In the genomic region with DNA sequence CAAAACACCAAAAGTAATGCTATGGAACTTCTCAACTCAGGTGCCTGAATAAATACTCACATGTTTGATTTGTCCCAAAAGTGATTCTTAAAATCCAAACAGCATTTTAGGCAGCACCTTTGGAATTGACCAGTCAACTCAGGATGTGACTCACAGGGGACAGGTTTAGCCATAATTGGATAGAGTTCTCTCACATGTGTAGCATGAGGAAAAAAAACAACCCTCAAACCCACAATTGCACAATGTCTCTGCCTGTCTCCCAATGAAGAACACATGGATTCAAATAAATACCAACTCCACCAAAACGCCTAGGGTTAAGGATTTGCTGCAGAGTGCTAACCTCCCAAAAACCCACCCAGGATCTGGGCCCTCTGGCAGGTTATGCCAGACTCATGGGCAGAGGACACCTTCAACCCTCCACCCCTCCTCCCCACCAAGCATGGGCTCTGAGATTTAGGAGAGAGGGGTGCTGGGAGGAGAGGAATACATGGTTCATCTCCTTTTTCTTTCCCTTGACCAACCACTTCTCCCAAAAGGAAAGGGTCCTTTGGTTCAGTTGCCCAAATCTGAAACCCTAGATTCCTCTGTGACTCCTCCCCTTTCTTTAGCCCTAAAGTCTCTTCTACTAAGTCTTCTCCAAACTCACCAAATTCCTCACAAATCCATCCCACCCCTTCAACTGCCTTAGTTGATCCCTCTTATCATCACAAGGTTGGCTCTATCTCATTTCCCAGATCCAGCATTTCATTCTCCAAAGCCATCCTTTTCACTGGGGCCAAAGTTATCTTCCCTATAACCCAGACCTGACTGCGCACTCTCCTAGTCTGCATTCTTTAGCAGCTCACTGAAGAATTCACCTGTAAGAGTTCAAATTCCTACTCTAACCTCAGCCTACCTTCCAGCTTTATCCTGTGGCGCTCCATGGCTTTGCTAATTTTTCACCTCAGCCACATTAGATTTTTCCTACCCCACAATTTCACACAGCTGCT, we compare ENCODE assay signal across 11 cellular contexts. TPM values are rescaled to one million over a fixed set of nuclear protein-coding genes. Genes with fewer than 3 reads are reported as not detected.
A peak's percentile ranks its signal among the peaks of the same experiment; 100 is the strongest.
DNase-seq lines count a peak whose midpoint lies in the region; ATAC-seq lines count a peak whose summit lies in the region.
"Had no signal": no experiment of that assay in that cellular context is flagged by ENCODE, and none has a peak within 500 bp of the region (broad histone marks: within the 10 kb centered on the region; RNA-seq: fewer than 3 reads in every experiment).

No MANE protein-coding gene starts in this region.

- H3K4me3 ChIP-seq in subcutaneous abdominal adipose tissue (ENCODE audit: low read depth in 1 of 5, low read length in 5 of 5), result no peak overlapping the region

- no peak overlapping the region for H3K4me3 Mint-ChIP-seq in activated T-cell treated with anti-CD3 and anti-CD28 coated beads, Interleukin-2, amount 50 U/mL, for 24 hours
- H3K4me3 Mint-ChIP-seq in activated T-cell treated with anti-CD3 and anti-CD28 coated beads, Interleukin-2, amount 50 U/mL, for 4 hours, result no peak overlapping the region
- H3K4me3 Mint-ChIP-seq: activated naive CD8-positive, alpha-beta T cell treated with anti-CD3 and anti-CD28 coated beads, Interleukin-2, amount 10 ng/mL, durations not matched to agents 7 days and 5 days; stimulated activated memory B cell treated with anti-CD40 and anti-IgM and Interleukin-4, amounts not matched to agents 10 μg/mL and 1 μg/mL and 100 μg/mL, for 72 hours had no signal

- no peaks in the 10 kb centered on the region for H3K36me3 ChIP-seq in subcutaneous abdominal adipose tissue (ENCODE audit: control insufficient read depth in 5 of 5, insufficient read depth in 5 of 5, low read length in 5 of 5)

- H3K9me3 ChIP-seq in subcutaneous abdominal adipose tissue (ENCODE audit: control insufficient read depth in 5 of 5, low read length in 5 of 5), result no peaks in the 10 kb centered on the region

- peaks cover 90% of the 10 kb centered on the region for H3K4me1 Mint-ChIP-seq in activated T-cell treated with anti-CD3 and anti-CD28 coated beads, Interleukin-2, amount 50 U/mL, for 24 hours (ENCODE audit: low read depth)
- peaks cover 81% of the 10 kb centered on the region for H3K4me1 Mint-ChIP-seq in activated T-cell treated with anti-CD3 and anti-CD28 coated beads, Interleukin-2, amount 50 U/mL, for 4 hours (ENCODE audit: low read depth)

- no peaks in the 10 kb centered on the region for H3K9me3 Mint-ChIP-seq in activated T-cell treated with anti-CD3 and anti-CD28 coated beads, Interleukin-2, amount 50 U/mL, for 24 hours
- peaks cover 5% of the 10 kb centered on the region for H3K9me3 Mint-ChIP-seq in activated T-cell treated with anti-CD3 and anti-CD28 coated beads, Interleukin-2, amount 50 U/mL, for 4 hours
- H3K9me3 Mint-ChIP-seq: activated naive CD8-positive, alpha-beta T cell treated with anti-CD3 and anti-CD28 coated beads, Interleukin-2, amount 10 ng/mL, durations not matched to agents 7 days and 5 days; stimulated activated memory B cell treated with anti-CD40 and anti-IgM and Interleukin-4, amounts not matched to agents 10 μg/mL and 1 μg/mL and 100 μg/mL, for 72 hours had no signal

- no peaks in the 10 kb centered on the region for H3K27me3 ChIP-seq in subcutaneous abdominal adipose tissue (ENCODE audit: control insufficient read depth in 5 of 5, insufficient read depth in 4 of 5, low read length in 5 of 5)

- H3K9ac ChIP-seq in subcutaneous abdominal adipose tissue (ENCODE audit: low read length in 5 of 5), result no peak overlapping the region

- H3K36me3 Mint-ChIP-seq in activated T-cell treated with anti-CD3 and anti-CD28 coated beads, Interleukin-2, amount 50 U/mL, for 24 hours (ENCODE audit: low read depth), result peaks cover 23% of the 10 kb centered on the region
- H3K36me3 Mint-ChIP-seq in activated T-cell treated with anti-CD3 and anti-CD28 coated beads, Interleukin-2, amount 50 U/mL, for 4 hours (ENCODE audit: insufficient read depth), result peaks cover 10% of the 10 kb centered on the region

- H3K4me1 ChIP-seq in subcutaneous abdominal adipose tissue (ENCODE audit: control insufficient read depth in 5 of 5, insufficient read depth in 5 of 5, low read length in 5 of 5), result peaks cover 0 to 42% (median 28%) of the 10 kb centered on the region in 5 donors

- ATAC-seq in activated T-cell treated with anti-CD3 and anti-CD28 coated beads, Interleukin-2, amount 50 U/mL, for 4 hours, result no peak
- ATAC-seq in GM21381 (IDR thresholded peaks at IDR 0.05; ENCODE audit: unreplicated experiment), result no peak
- ATAC-seq: stimulated activated memory B cell treated with anti-CD40 and anti-IgM and Interleukin-4, amounts not matched to agents 10 μg/mL and 1 μg/mL and 100 μg/mL, for 72 hours had no signal

- H3K27me3 Mint-ChIP-seq in activated T-cell treated with anti-CD3 and anti-CD28 coated beads, Interleukin-2, amount 50 U/mL, for 24 hours, result no peaks in the 10 kb centered on the region
- no peaks in the 10 kb centered on the region for H3K27me3 Mint-ChIP-seq in activated T-cell treated with anti-CD3 and anti-CD28 coated beads, Interleukin-2, amount 50 U/mL, for 4 hours (ENCODE audit: low read depth)
- H3K27me3 Mint-ChIP-seq: activated naive CD8-positive, alpha-beta T cell treated with anti-CD3 and anti-CD28 coated beads, Interleukin-2, amount 10 ng/mL, durations not matched to agents 7 days and 5 days; stimulated activated memory B cell treated with anti-CD40 and anti-IgM and Interleukin-4, amounts not matched to agents 10 μg/mL and 1 μg/mL and 100 μg/mL, for 72 hours had no signal

- H3K27ac Mint-ChIP-seq in activated T-cell treated with anti-CD3 and anti-CD28 coated beads, Interleukin-2, amount 50 U/mL, for 24 hours, result peak overlapping the region; percentile 38
- H3K27ac Mint-ChIP-seq: activated naive CD8-positive, alpha-beta T cell treated with anti-CD3 and anti-CD28 coated beads, Interleukin-2, amount 10 ng/mL, durations not matched to agents 7 days and 5 days; stimulated activated memory B cell treated with anti-CD40 and anti-IgM and Interleukin-4, amounts not matched to agents 10 μg/mL and 1 μg/mL and 100 μg/mL, for 72 hours had no signal

- H3K27ac ChIP-seq in subcutaneous abdominal adipose tissue (ENCODE audit: low read depth, low read length), result peak overlapping the region; percentile 27

- no peak for DNase-seq in activated T-cell treated with anti-CD3 and anti-CD28 coated beads, Interleukin-2, amount 50 U/mL, for 24 hours
- DNase-seq in activated T-cell treated with anti-CD3 and anti-CD28 coated beads, Interleukin-2, amount 50 U/mL, for 4 hours, result no peak
- DNase-seq in RPMI7951 (ENCODE audit: low read depth) (peak; percentile 94), fibroblast of the conjunctiva (ENCODE audit: low read depth) (peak; percentile 72), NCI-H526 (lab: John Stamatoyannopoulos, UW) (no peak)
- DNase-seq in stimulated activated CD4-positive, alpha-beta T cell treated with anti-CD3 and anti-CD28 coated beads, Interleukin-4, amount 100 ng/mL, for 4 hours, result no peak
- DNase-seq: activated naive CD8-positive, alpha-beta T cell treated with anti-CD3 and anti-CD28 coated beads, Interleukin-2, amount 10 ng/mL, durations not matched to agents 7 days and 5 days; NCI-H524 had no signal

RNA-seq across cellular contexts. Expression of gene RYK, which starts 7.7 kb away (rescaled TPM):
- total RNA-seq in activated T-cell treated with anti-CD3 and anti-CD28 coated beads, Interleukin-2, amount 50 U/mL, for 4 hours, result 10 to 100 TPM; 29.8 to 38.8 (median 38.1) TPM
- total RNA-seq in RPMI7951 (2014; rRNA removed; shearing (Covaris generic)), result 88.9 and 89.6 TPM in 2 replicates

Comparison
In these comparisons a context has a peak if more than half of its experiments do, and no peak if none do; other contexts are left out.
1. DNase-seq: peak in RPMI7951 (single experiment) and fibroblast of the conjunctiva (single experiment); none in activated T-cell treated with anti-CD3 and anti-CD28 coated beads, Interleukin-2, amount 50 U/mL, for 24 hours (single experiment), activated T-cell treated with anti-CD3 and anti-CD28 coated beads, Interleukin-2, amount 50 U/mL, for 4 hours (single experiment), stimulated activated CD4-positive, alpha-beta T cell treated with anti-CD3 and anti-CD28 coated beads, Interleukin-4, amount 100 ng/mL, for 4 hours (0 of 2) and NCI-H526 (0 of 2).